In the genomic region with DNA sequence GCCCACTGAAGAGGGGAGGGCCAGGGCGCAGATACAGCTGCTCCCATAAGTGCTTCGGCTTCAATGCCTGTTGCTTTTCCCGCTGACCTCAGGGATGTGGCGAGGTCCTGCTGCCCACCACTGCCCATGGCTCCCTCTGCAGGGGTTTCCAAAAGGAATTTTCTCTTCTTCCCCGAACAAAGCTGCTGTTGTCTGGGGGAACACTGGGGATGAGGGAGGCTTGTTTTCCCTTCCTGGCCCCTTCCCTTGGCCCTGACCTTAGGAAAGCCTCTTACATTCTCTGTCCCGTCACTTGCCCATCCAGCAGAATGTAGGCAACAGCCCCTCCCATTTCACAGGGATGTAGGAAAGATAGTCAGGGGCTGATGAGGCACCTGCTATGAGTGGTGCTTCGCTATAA, we compare ENCODE assay signal across 2 cellular contexts.
TF ChIP-seq lines count a peak whose summit lies in the region.

No MANE protein-coding gene starts in this region.

TF ChIP-seq in GM12878, 131 proteins besides CTCF, POLR2A, EP300 and RAD21:
- no peak for TF ChIP-seq SPI1 (IDR thresholded peaks at IDR 0.05; ENCODE audit: borderline replicate concordance, insufficient read depth, low read depth, low read length)
- TF ChIP-seq, protein P1, sequence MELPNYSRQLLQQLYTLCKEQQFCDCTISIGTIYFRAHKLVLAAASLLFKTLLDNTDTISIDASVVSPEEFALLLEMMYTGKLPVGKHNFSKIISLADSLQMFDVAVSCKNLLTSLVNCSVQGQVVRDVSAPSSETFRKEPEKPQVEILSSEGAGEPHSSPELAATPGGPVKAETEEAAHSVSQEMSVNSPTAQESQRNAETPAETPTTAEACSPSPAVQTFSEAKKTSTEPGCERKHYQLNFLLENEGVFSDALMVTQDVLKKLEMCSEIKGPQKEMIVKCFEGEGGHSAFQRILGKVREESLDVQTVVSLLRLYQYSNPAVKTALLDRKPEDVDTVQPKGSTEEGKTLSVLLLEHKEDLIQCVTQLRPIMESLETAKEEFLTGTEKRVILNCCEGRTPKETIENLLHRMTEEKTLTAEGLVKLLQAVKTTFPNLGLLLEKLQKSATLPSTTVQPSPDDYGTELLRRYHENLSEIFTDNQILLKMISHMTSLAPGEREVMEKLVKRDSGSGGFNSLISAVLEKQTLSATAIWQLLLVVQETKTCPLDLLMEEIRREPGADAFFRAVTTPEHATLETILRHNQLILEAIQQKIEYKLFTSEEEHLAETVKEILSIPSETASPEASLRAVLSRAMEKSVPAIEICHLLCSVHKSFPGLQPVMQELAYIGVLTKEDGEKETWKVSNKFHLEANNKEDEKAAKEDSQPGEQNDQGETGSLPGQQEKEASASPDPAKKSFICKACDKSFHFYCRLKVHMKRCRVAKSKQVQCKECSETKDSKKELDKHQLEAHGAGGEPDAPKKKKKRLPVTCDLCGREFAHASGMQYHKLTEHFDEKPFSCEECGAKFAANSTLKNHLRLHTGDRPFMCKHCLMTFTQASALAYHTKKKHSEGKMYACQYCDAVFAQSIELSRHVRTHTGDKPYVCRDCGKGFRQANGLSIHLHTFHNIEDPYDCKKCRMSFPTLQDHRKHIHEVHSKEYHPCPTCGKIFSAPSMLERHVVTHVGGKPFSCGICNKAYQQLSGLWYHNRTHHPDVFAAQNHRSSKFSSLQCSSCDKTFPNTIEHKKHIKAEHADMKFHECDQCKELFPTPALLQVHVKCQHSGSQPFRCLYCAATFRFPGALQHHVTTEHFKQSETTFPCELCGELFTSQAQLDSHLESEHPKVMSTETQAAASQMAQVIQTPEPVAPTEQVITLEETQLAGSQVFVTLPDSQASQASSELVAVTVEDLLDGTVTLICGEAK (IDR thresholded peaks at IDR 0.05; ENCODE audit: borderline replicate concordance), result no peak
- no peak for TF ChIP-seq SMAD5 (IDR thresholded peaks at IDR 0.05; ENCODE audit: low read depth)
- no peak for TF ChIP-seq PAX5 (IDR thresholded peaks at IDR 0.05; ENCODE audit: borderline replicate concordance, low read depth, low read length)
- TF ChIP-seq, protein P2, sequence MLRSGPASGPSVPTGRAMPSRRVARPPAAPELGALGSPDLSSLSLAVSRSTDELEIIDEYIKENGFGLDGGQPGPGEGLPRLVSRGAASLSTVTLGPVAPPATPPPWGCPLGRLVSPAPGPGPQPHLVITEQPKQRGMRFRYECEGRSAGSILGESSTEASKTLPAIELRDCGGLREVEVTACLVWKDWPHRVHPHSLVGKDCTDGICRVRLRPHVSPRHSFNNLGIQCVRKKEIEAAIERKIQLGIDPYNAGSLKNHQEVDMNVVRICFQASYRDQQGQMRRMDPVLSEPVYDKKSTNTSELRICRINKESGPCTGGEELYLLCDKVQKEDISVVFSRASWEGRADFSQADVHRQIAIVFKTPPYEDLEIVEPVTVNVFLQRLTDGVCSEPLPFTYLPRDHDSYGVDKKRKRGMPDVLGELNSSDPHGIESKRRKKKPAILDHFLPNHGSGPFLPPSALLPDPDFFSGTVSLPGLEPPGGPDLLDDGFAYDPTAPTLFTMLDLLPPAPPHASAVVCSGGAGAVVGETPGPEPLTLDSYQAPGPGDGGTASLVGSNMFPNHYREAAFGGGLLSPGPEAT (IDR thresholded peaks at IDR 0.05; ENCODE audit: low read depth), result no peak
- TF ChIP-seq SIX5 (IDR thresholded peaks at IDR 0.05; ENCODE audit: low read depth, low read length, severe bottlenecking), result no peak
- no peak for TF ChIP-seq CHD1 (IDR thresholded peaks at IDR 0.05; ENCODE audit: low read depth, low read length)

TF ChIP-seq in HepG2, 621 proteins besides CTCF, POLR2A, EP300 and RAD21:
- TF ChIP-seq ASH2L (IDR thresholded peaks at IDR 0.05; ENCODE audit: insufficient read length, low read depth, low read length) (no peak), DNMT1 (CRISPR knock-in tag; IDR thresholded peaks at IDR 0.05) (no peak), SUZ12 (IDR thresholded peaks at IDR 0.05; ENCODE audit: low read depth, low read length) (no peak), ZNF550 (CRISPR knock-in tag; IDR thresholded peaks at IDR 0.05; ENCODE audit: borderline replicate concordance) (no peak), HNRNPH1 (optimal IDR thresholded peaks at IDR 0.05; ENCODE audit: low read depth, low read length) (no peak), PLRG1 (conservative IDR thresholded peaks at IDR 0.05) (no peak), ARID2 (CRISPR knock-in tag; IDR thresholded peaks at IDR 0.05; ENCODE audit: borderline replicate concordance) (no peak), ZNF232 (CRISPR knock-in tag; IDR thresholded peaks at IDR 0.05; ENCODE audit: borderline replicate concordance) (no peak), ZNF468 (CRISPR knock-in tag; IDR thresholded peaks at IDR 0.05) (no peak), ZNF768 (CRISPR knock-in tag; IDR thresholded peaks at IDR 0.05) (no peak), ZNF431 (CRISPR knock-in tag; IDR thresholded peaks at IDR 0.05; ENCODE audit: borderline replicate concordance, low read depth) (no peak), ZNF337 (CRISPR knock-in tag; IDR thresholded peaks at IDR 0.05; ENCODE audit: borderline replicate concordance, low read depth) (no peak)
- TF ChIP-seq, protein P3, sequence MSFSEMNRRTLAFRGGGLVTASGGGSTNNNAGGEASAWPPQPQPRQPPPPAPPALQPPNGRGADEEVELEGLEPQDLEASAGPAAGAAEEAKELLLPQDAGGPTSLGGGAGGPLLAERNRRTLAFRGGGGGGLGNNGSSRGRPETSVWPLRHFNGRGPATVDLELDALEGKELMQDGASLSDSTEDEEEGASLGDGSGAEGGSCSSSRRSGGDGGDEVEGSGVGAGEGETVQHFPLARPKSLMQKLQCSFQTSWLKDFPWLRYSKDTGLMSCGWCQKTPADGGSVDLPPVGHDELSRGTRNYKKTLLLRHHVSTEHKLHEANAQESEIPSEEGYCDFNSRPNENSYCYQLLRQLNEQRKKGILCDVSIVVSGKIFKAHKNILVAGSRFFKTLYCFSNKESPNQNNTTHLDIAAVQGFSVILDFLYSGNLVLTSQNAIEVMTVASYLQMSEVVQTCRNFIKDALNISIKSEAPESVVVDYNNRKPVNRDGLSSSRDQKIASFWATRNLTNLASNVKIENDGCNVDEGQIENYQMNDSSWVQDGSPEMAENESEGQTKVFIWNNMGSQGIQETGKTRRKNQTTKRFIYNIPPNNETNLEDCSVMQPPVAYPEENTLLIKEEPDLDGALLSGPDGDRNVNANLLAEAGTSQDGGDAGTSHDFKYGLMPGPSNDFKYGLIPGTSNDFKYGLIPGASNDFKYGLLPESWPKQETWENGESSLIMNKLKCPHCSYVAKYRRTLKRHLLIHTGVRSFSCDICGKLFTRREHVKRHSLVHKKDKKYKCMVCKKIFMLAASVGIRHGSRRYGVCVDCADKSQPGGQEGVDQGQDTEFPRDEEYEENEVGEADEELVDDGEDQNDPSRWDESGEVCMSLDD (CRISPR knock-in tag; IDR thresholded peaks at IDR 0.05; ENCODE audit: borderline replicate concordance), result no peak
- TF ChIP-seq, protein P4, sequence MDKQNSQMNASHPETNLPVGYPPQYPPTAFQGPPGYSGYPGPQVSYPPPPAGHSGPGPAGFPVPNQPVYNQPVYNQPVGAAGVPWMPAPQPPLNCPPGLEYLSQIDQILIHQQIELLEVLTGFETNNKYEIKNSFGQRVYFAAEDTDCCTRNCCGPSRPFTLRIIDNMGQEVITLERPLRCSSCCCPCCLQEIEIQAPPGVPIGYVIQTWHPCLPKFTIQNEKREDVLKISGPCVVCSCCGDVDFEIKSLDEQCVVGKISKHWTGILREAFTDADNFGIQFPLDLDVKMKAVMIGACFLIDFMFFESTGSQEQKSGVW (CRISPR knock-in tag; IDR thresholded peaks at IDR 0.05; ENCODE audit: borderline replicate concordance), result no peak
